8 cellular contexts compared by ENCODE assay signal in genomic region chr16:2752850-2753522, GRCh38. TPM values are rescaled to one million over a fixed set of nuclear protein-coding genes. Genes with fewer than 3 reads are reported as not detected.
A peak's percentile ranks its signal among the peaks of the same experiment; 100 is the strongest.
DNase-seq lines count a peak whose midpoint lies in the region; ATAC-seq and TF ChIP-seq lines count a peak whose summit lies in the region.

No MANE protein-coding gene starts in this region.

- TF ChIP-seq CTCF in PC-9 (conservative IDR thresholded peaks at IDR 0.05) (no peak), right atrium auricular region (IDR thresholded peaks at IDR 0.05) (no peak)

- CTCF ChIA-PET in PC-9 (lab: Charles Lee), result interaction anchor here (0.7 to 0.8 kb wide), 2 partner anchors 115 to 886 kb away, joined by 7 to 8 read pairs; no protein-coding TSS in a partner anchor

- H3K9me3 ChIP-seq in PC-9 (ENCODE audit: insufficient read depth, low read depth) (no peaks in the 10 kb centered on the region), right atrium auricular region (no peaks in the 10 kb centered on the region)

- ATAC-seq in GM21528 (IDR thresholded peaks at IDR 0.05; ENCODE audit: low FRiP score, unreplicated experiment), result peak; percentile 36

- peak overlapping the region; percentile 96 for H3K27ac ChIP-seq in PC-9
- peak overlapping the region; percentile 96 to 100 for H3K27ac ChIP-seq in right atrium auricular region

- POLR2A ChIA-PET in PC-9 (lab: Charles Lee; ENCODE audit: unreplicated experiment), result interaction anchor here (0.7 kb wide), 1 partner anchor 108 kb away, joined by 3 read pairs; no protein-coding TSS in a partner anchor

- intact Hi-C loops in PC-9 (cut with micrococcal nuclease; ENCODE audit: unreplicated experiment) (loop anchor here (1.0 to 5.0 kb wide), 2 partner anchors 32 to 71 kb away; partner anchors contain the start of gene KCTD5), posterior vena cava (cut with DNase I) (no loop called here)

- H3K9me2 ChIP-seq in PC-9 (ENCODE audit: insufficient read depth), result no peaks in the 10 kb centered on the region

- peaks cover 26% of the 10 kb centered on the region for H3K4me1 ChIP-seq in PC-9 (replicated peaks; ENCODE audit: insufficient read depth)
- peaks cover 0 to 48% of the 10 kb centered on the region in 2 donors for H3K4me1 ChIP-seq in right atrium auricular region

- BruUV-seq in PC-9 (replicated peaks; lab: Mats Ljungman, UMichigan), result no TSS peak

- peaks cover 50% of the 10 kb centered on the region for H4K20me1 ChIP-seq in PC-9 (ENCODE audit: insufficient read depth)

- H3K36me3 ChIP-seq in PC-9 (ENCODE audit: low read depth), result peaks cover 20% of the 10 kb centered on the region; the same call in 1 of the 2 replicates
- peaks cover 13% of the 10 kb centered on the region for H3K36me3 ChIP-seq in right atrium auricular region

- H3K27me3 ChIP-seq in PC-9 (ENCODE audit: insufficient read depth, low read depth) (no peaks in the 10 kb centered on the region), right atrium auricular region (no peaks in the 10 kb centered on the region)

- peaks cover 42% of the 10 kb centered on the region for H3F3A ChIP-seq in PC-9 (ENCODE audit: insufficient read depth, low read depth)

- 0 out of 2 replicates have a peak overlapping the region, but pooled peaks have one; percentile 81 for H2AFZ ChIP-seq in PC-9

- DNase-seq in EH (ENCODE audit: low read depth), result peak; percentile 83
- peak; percentile 81 for DNase-seq in HuH-7.5 (ENCODE audit: low spot score)
- peak; percentile 57 to 89 for DNase-seq in PC-9
- peak in 50 of 56 donors; percentile 44 to 99 (median 86) for DNase-seq in amygdala (lab: John Stamatoyannopoulos, UW)
- peak; percentile 78 for DNase-seq in right atrium auricular region (ENCODE audit: low spot score)
- peak; percentile 95 for DNase-seq in posterior vena cava (ENCODE audit: low spot score)
- DNase-seq in T-helper 9 cell, result no peak

- H3K4me2 ChIP-seq in PC-9, result peak overlapping the region; percentile 100

- H3K79me2 ChIP-seq in PC-9 (ENCODE audit: low read depth), result peaks cover 74% of the 10 kb centered on the region

- peak overlapping the region; percentile 90 for H3K4me3 ChIP-seq in PC-9
- peak overlapping the region; percentile 75 to 98 for H3K4me3 ChIP-seq in right atrium auricular region

RNA-seq across cellular contexts. Expression of gene SRRM2, which starts 0.5 kb away (rescaled TPM):
- total RNA-seq in PC-9 (2021), result 679 and 746 TPM in 2 replicates
- total RNA-seq in right atrium auricular region, result 100 to 1,000 TPM; 118 to 174 TPM
- 100 to 1,000 TPM; 320 to 360 TPM for total RNA-seq in posterior vena cava

RNA-seq across cellular contexts. Expression of gene ELOB, which starts 24.1 kb away (rescaled TPM):
- total RNA-seq in PC-9 (2021) (259 and 401 TPM in 2 replicates), right atrium auricular region (100 to 1,000 TPM; 408 to 856 TPM), posterior vena cava (100 to 1,000 TPM; 182 to 196 TPM)

RNA-seq across cellular contexts. Expression of gene PRSS27, which starts 33.0 kb away (rescaled TPM):
- total RNA-seq in PC-9 (2021), result 14.8 and 21.2 TPM in 2 replicates
- under 1 TPM in 1 of 2 donors, not detected in 1; 0.51 TPM for total RNA-seq in right atrium auricular region
- total RNA-seq in posterior vena cava, result 1 to 10 TPM in 1 of 2 donors, under 1 TPM in 1; 0.71 to 1.4 TPM

RNA-seq across cellular contexts. Expression of gene PRSS33, which starts 34.4 kb away (rescaled TPM):
- total RNA-seq in PC-9 (2021) (0.23 and 0.33 TPM in 2 replicates), right atrium auricular region (not detected), posterior vena cava (not detected)

RNA-seq across cellular contexts. Expression of gene PRSS41, which starts 45.3 kb away (rescaled TPM):
- total RNA-seq in PC-9 (2021), result not detected in 2 replicates
- not detected for total RNA-seq in right atrium auricular region
- total RNA-seq in posterior vena cava, result not detected
